ENCODE assay signal across 10 cellular contexts in the genomic region with DNA sequence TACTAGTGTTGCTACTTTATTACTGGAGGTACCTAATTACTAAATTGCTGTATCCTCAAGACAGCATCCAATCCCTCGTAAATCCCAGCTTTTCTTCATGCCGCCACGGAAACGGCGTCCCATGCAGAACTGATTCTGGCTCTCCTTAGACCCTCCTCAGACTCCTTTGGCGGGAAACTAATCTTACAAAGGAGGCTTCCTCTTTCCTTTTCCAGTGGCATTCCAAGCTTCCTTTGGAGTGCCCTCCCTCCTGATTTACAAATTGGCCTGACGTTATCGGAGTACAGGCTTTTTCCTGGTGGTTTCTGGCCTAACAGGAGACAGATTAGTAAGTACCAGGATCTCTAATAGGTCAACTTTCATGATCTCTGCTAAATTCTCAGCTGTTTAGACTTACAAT. TPM values are rescaled to one million over a fixed set of nuclear protein-coding genes. Genes with fewer than 3 reads are reported as not detected.
A peak's percentile ranks its signal among the peaks of the same experiment; 100 is the strongest.
DNase-seq lines count a peak whose midpoint lies in the region; ATAC-seq and TF ChIP-seq lines count a peak whose summit lies in the region.
"Had no signal": no experiment of that assay in that cellular context is flagged by ENCODE, and none has a peak within 500 bp of the region (broad histone marks: within the 10 kb centered on the region; RNA-seq: fewer than 3 reads in every experiment).

No MANE protein-coding gene starts in this region.

- H3K18ac ChIP-seq in neuronal stem cell (ENCODE audit: low read length), result no peak overlapping the region

- H3K4me3 ChIP-seq in KMS-11 (IDR thresholded peaks at IDR 0.05; ENCODE audit: insufficient read depth, low read depth, low read length) (no peak overlapping the region), neuronal stem cell (ENCODE audit: low read length in 2 of 2) (no peak overlapping the region)

- WGBS in neuronal stem cell (ENCODE audit: extremely low coverage in 2 of 2, insufficient read length in 2 of 2, insufficient replicate concordance in 1 of 2), 2 donors, result no CpG with 5 or more reads among the region's 8 CpGs

- H2BK15ac ChIP-seq in neuronal stem cell (ENCODE audit: low read length), result no peak overlapping the region

- H3K27me3 ChIP-seq in KMS-11 (ENCODE audit: insufficient read depth, low read depth) (no peaks in the 10 kb centered on the region), neuronal stem cell (ENCODE audit: control insufficient read depth in 3 of 3, insufficient read depth in 3 of 3, low read depth in 1 of 3, low read length in 3 of 3) (no peaks in the 10 kb centered on the region)

- no peak overlapping the region for H2BK120ac ChIP-seq in neuronal stem cell (ENCODE audit: low read depth, low read length)

- no peak overlapping the region for H2BK12ac ChIP-seq in neuronal stem cell (ENCODE audit: low read length)

- H3K79me2 ChIP-seq in KMS-11 (ENCODE audit: insufficient read depth, low read depth), result peaks cover 32% of the 10 kb centered on the region

- H4K8ac ChIP-seq in neuronal stem cell (ENCODE audit: low read depth, low read length), result no peak overlapping the region

- H3K36me3 ChIP-seq in KMS-11 (ENCODE audit: insufficient read depth), result no peaks in the 10 kb centered on the region
- H3K36me3 ChIP-seq in neuronal stem cell (replicated peaks in 1 of 2; ENCODE audit: control insufficient read depth in 2 of 2, insufficient read depth in 2 of 2, low read length in 2 of 2), result peaks cover 0 to 6% of the 10 kb centered on the region in 2 donors

- peaks cover 1% of the 10 kb centered on the region for H3K79me1 ChIP-seq in neuronal stem cell (ENCODE audit: low read depth, low read length)

- H4K91ac ChIP-seq in neuronal stem cell (ENCODE audit: low read depth, low read length, poor library complexity), result no peak overlapping the region

- no peaks in the 10 kb centered on the region for H4K20me1 ChIP-seq in KMS-11 (ENCODE audit: insufficient read depth)

- H3K27ac ChIP-seq in KMS-11, result no peak overlapping the region
- peak overlapping the region; percentile 81 for H3K27ac ChIP-seq in neuronal stem cell (replicated peaks; ENCODE audit: low read length)
- H3K27ac ChIP-seq: coronary artery had no signal

- H3K4me2 ChIP-seq in KMS-11 (peak overlapping the region; percentile 71), neuronal stem cell (ENCODE audit: insufficient read depth, low read length, poor library complexity, severe bottlenecking) (peak overlapping the region; percentile 21)

- no peak overlapping the region for H3K23ac ChIP-seq in neuronal stem cell (ENCODE audit: low read depth, low read length, poor library complexity)

- H2AK5ac ChIP-seq in neuronal stem cell (ENCODE audit: low read depth, low read length), result no peak overlapping the region

- no peaks in the 10 kb centered on the region for H3K9me3 ChIP-seq in neuronal stem cell (replicated peaks in 1 of 2; ENCODE audit: control insufficient read depth in 2 of 2, insufficient read depth in 1 of 2, low read depth in 1 of 2, low read length in 2 of 2)

- H3K14ac ChIP-seq in neuronal stem cell (ENCODE audit: low read length), result no peak overlapping the region

- DNase-seq in D341Med (ENCODE audit: low spot score) (peak; percentile 44), ecto neural progenitor cell (ENCODE audit: low spot score) (peak; percentile 74), neuronal stem cell (ENCODE audit: low spot score) (peak; percentile 55), amniotic stem cell (lab: John Stamatoyannopoulos, UW) (no peak), NCI-H1436 treated with DMSO at 0.1 percent for 48 hours (lab: John Stamatoyannopoulos, UW) (no peak)
- DNase-seq: NCI-H1048 had no signal

- peak overlapping the region; percentile 97; the same call in 1 of the 2 replicates for H2AFZ ChIP-seq in KMS-11 (ENCODE audit: low read depth)
- no peak overlapping the region for H2AFZ ChIP-seq in neuronal stem cell (ENCODE audit: low read length)

- H3K4me1 ChIP-seq in KMS-11 (ENCODE audit: low read depth, poor library complexity, severe bottlenecking) (peaks cover 17% of the 10 kb centered on the region), neuronal stem cell (ENCODE audit: control insufficient read depth in 2 of 2, insufficient read depth in 1 of 2, low read depth in 1 of 2, low read length in 2 of 2) (peaks cover 3 to 10% of the 10 kb centered on the region in 2 donors)

- ATAC-seq in GM21737 (IDR thresholded peaks at IDR 0.05; ENCODE audit: unreplicated experiment) (no peak), GM21515 (IDR thresholded peaks at IDR 0.05; ENCODE audit: unreplicated experiment) (no peak)

- TF ChIP-seq CTCF in KMS-11 (conservative IDR thresholded peaks at IDR 0.05; ENCODE audit: low read depth, low read length), result no peak

- H2BK5ac ChIP-seq in neuronal stem cell (ENCODE audit: low read length), result no peak overlapping the region

- no peak overlapping the region for H3K4ac ChIP-seq in neuronal stem cell (ENCODE audit: low read length)

- H3K9ac ChIP-seq in KMS-11 (no peak overlapping the region), neuronal stem cell (ENCODE audit: low read depth, low read length, poor library complexity) (no peak overlapping the region)

RNA-seq across cellular contexts. Expression of gene ZDHHC17, which starts 1.4 kb away (rescaled TPM):
- 20.4 TPM for polyA plus RNA-seq in neuronal stem cell (2013, experiment 1 of 2)
- 22.8 TPM for polyA plus RNA-seq in neuronal stem cell (2013, experiment 2 of 2)

Comparison
In these comparisons a context has a peak if more than half of its experiments do, and no peak if none do; other contexts are left out.
1. DNase-seq: peak in D341Med (single experiment), ecto neural progenitor cell (single experiment) and neuronal stem cell (single experiment); none in amniotic stem cell (single experiment) and NCI-H1436 treated with DMSO at 0.1 percent for 48 hours (single experiment).